In genomic region chrX:140507982-140508305, GRCh38 we compare ENCODE assay signal across 14 cellular contexts.
A peak's percentile ranks its signal among the peaks of the same experiment; 100 is the strongest.
DNase-seq lines count a peak whose midpoint lies in the region; ATAC-seq lines count a peak whose summit lies in the region.
"Had no signal": no experiment of that assay in that cellular context is flagged by ENCODE, and none has a peak within 500 bp of the region (broad histone marks: within the 10 kb centered on the region; RNA-seq: fewer than 3 reads in every experiment).

No MANE protein-coding gene starts in this region.

- no peaks in the 10 kb centered on the region for H3K36me3 ChIP-seq in NT2/D1 (ENCODE audit: insufficient read depth, insufficient read length, low read length)

- peaks cover 70% of the 10 kb centered on the region for H3K27me3 ChIP-seq in NT2/D1 (ENCODE audit: insufficient read depth, insufficient read length)

- ATAC-seq in HG03342 (IDR thresholded peaks at IDR 0.05; ENCODE audit: unreplicated experiment) (no peak), HG03571 (IDR thresholded peaks at IDR 0.05; ENCODE audit: unreplicated experiment) (no peak)
- ATAC-seq: body of pancreas, natural killer cell had no signal

- H3K4me1 ChIP-seq in NT2/D1 (ENCODE audit: insufficient read depth, insufficient read length), result no peaks in the 10 kb centered on the region

- H3K9ac ChIP-seq in NT2/D1 (ENCODE audit: insufficient read length, low read depth), result no peak overlapping the region

- DNase-seq in ELR (ENCODE audit: low read depth) (peak; percentile 60), NT2/D1 (ENCODE audit: low read depth, low spot score) (peak; percentile 54), hypothalamus (lab: John Stamatoyannopoulos, UW) (peak in 29 of 51 donors; percentile 0 to 47 (median 14)), nucleus accumbens (lab: John Stamatoyannopoulos, UW) (peak in 32 of 56 donors; percentile 1 to 69 (median 12)), NCI-H2227 (lab: John Stamatoyannopoulos, UW; ENCODE audit: unreplicated experiment) (no peak)
- no peak for DNase-seq in activated CD4-positive, CD25-positive, alpha-beta regulatory T cell treated with anti-CD3 and anti-CD28 coated beads, Interleukin-2, amount 50 U/mL, for 72 hours
- DNase-seq: activated B cell treated with CpG ODN at 0.5 μM for 24 hours; activated T-cell treated with anti-CD3 and anti-CD28 coated beads, Interleukin-2, amount 50 U/mL, for 24 hours; body of pancreas; CD4-positive, CD25-positive, alpha-beta regulatory T cell; natural killer cell; NCI-H2171 had no signal

- H3K9me3 ChIP-seq in NT2/D1 (ENCODE audit: insufficient read depth, low read length), result no peaks in the 10 kb centered on the region
- H3K9me3 ChIP-seq: body of pancreas had no signal

- peak overlapping the region; percentile 27 for H3K4me3 ChIP-seq in NT2/D1 (ENCODE audit: insufficient read length, low read depth)
- H3K4me3 ChIP-seq: body of pancreas had no signal

Comparison
In these comparisons a context has a peak if more than half of its experiments do, and no peak if none do; other contexts are left out.
1. DNase-seq: peak in ELR (single experiment), NT2/D1 (single experiment), hypothalamus (29 of 51) and nucleus accumbens (32 of 56); none in activated CD4-positive, CD25-positive, alpha-beta regulatory T cell treated with anti-CD3 and anti-CD28 coated beads, Interleukin-2, amount 50 U/mL, for 72 hours (single experiment) and NCI-H2227 (single experiment).